ENCODE assay signal across 9 cellular contexts in the genomic region with DNA sequence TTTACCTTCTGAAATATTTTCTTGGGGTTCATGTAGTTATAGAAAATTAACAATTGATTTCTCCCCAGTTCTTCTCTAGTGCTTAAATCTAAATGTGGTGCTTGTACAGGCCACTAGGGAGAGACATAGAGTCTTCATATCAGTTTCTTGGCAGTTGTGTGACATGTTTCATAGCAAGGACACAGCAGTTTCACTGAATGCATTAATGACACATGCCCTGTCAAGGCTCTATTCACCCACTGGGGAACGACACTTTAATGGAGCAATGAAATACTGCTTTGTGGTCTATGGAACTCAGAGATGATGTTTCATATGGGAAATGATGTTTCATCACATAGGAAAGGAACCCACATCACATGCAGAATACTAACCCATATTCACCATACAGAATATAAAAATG. TPM values are rescaled to one million over a fixed set of nuclear protein-coding genes. Genes with fewer than 3 reads are reported as not detected.
A peak's percentile ranks its signal among the peaks of the same experiment; 100 is the strongest.
DNase-seq lines count a peak whose midpoint lies in the region; ATAC-seq and TF ChIP-seq lines count a peak whose summit lies in the region.
"Had no signal": no experiment of that assay in that cellular context is flagged by ENCODE, and none has a peak within 500 bp of the region (broad histone marks: within the 10 kb centered on the region; RNA-seq: fewer than 3 reads in every experiment).

No MANE protein-coding gene starts in this region.

- peaks cover 17% of the 10 kb centered on the region for H3F3A ChIP-seq in PC-9 (ENCODE audit: insufficient read depth, low read depth)

- TF ChIP-seq CTCF in BJ (IDR thresholded peaks at IDR 0.05; ENCODE audit: insufficient read depth, low read depth, low read length) (peak; percentile 74), PC-9 (conservative IDR thresholded peaks at IDR 0.05) (peak; percentile 67), psoas muscle (IDR thresholded peaks at IDR 0.05) (peak; percentile 66)

- H3K4me1 ChIP-seq in PC-9 (replicated peaks; ENCODE audit: insufficient read depth), result peaks cover 17% of the 10 kb centered on the region
- peaks cover 8% of the 10 kb centered on the region for H3K4me1 ChIP-seq in psoas muscle

- H3K9me3 ChIP-seq in PC-9 (ENCODE audit: insufficient read depth, low read depth) (no peaks in the 10 kb centered on the region), psoas muscle (no peaks in the 10 kb centered on the region)
- H3K9me3 ChIP-seq: neutrophil had no signal

- no peak overlapping the region for H3K4me2 ChIP-seq in PC-9

- POLR2A ChIA-PET in BJ (lab: Charles Lee), result no interaction called here
- POLR2A ChIA-PET in PC-9 (lab: Charles Lee; ENCODE audit: unreplicated experiment), result no interaction called here

- ATAC-seq in GM18868 (IDR thresholded peaks at IDR 0.05; ENCODE audit: unreplicated experiment), result peak; percentile 65
- peak; percentile 59 for ATAC-seq in HG03135 (IDR thresholded peaks at IDR 0.05; ENCODE audit: unreplicated experiment)
- ATAC-seq in esophagus mucosa, result peak; percentile 65
- ATAC-seq in psoas muscle, result peak; percentile 69 to 84 (median 78)

- H3K27ac ChIP-seq in PC-9, result no peak overlapping the region
- H3K27ac ChIP-seq in psoas muscle, result peak overlapping the region; percentile 83
- H3K27ac ChIP-seq: neutrophil had no signal

- CTCF ChIA-PET in BJ (lab: Yijun Ruan, JAX) (interaction anchor here (0.9 kb wide), 1 partner anchor 425 kb away, joined by 4 read pairs; no protein-coding TSS in a partner anchor), PC-9 (lab: Charles Lee) (no interaction called here)

- intact Hi-C loops in PC-9 (cut with micrococcal nuclease; ENCODE audit: unreplicated experiment), result loop anchor here (2.0 to 10.0 kb wide), 4 partner anchors 257 to 545 kb away; no protein-coding TSS in a partner anchor
- intact Hi-C loops in psoas muscle (cut with DNase I), result loop anchor here in 1 of 2 donors (5.0 kb wide), 3 partner anchors 228 to 408 kb away; no protein-coding TSS in a partner anchor

- no peaks in the 10 kb centered on the region for H4K20me1 ChIP-seq in PC-9 (ENCODE audit: insufficient read depth)

- no peak overlapping the region for H2AFZ ChIP-seq in PC-9

- WGBS in psoas muscle, 3 donors, result 2 to 4% (median 3%) methylated on average over 1 of the region's 1 CpG

- H3K27me3 ChIP-seq in BJ (ENCODE audit: control insufficient read depth, insufficient read depth, low read length), result no peaks in the 10 kb centered on the region
- H3K27me3 ChIP-seq in PC-9 (ENCODE audit: insufficient read depth, low read depth), result no peaks in the 10 kb centered on the region
- H3K27me3 ChIP-seq in psoas muscle (ENCODE audit: insufficient read depth in 3 of 3, low read length in 2 of 3), result peaks cover 0 to 2% (median 0%) of the 10 kb centered on the region in 3 donors

- H3K4me3 ChIP-seq in BJ (ENCODE audit: low read depth, low read length) (peak overlapping the region; percentile 80), PC-9 (no peak overlapping the region), psoas muscle (peak overlapping the region; percentile 82)

- no peaks in the 10 kb centered on the region for H3K79me2 ChIP-seq in PC-9 (ENCODE audit: low read depth)

- H3K9me2 ChIP-seq in PC-9 (ENCODE audit: insufficient read depth), result no peaks in the 10 kb centered on the region

- no TSS peak for BruUV-seq in PC-9 (replicated peaks; lab: Mats Ljungman, UMichigan)

- no peak for DNase-seq in BJ (ENCODE audit: low read depth)
- no peak for DNase-seq in PC-9
- no peak for DNase-seq in psoas muscle
- DNase-seq in NCI-H446 treated with DMSO at 0.1 percent for 48 hours (lab: John Stamatoyannopoulos, UW), result no peak
- no peak for DNase-seq in NCI-H774 (lab: John Stamatoyannopoulos, UW)

- H3K36me3 ChIP-seq in BJ (ENCODE audit: control insufficient read depth, insufficient read depth, low read length), result no peaks in the 10 kb centered on the region
- no peaks in the 10 kb centered on the region for H3K36me3 ChIP-seq in PC-9 (ENCODE audit: low read depth)
- no peaks in the 10 kb centered on the region for H3K36me3 ChIP-seq in psoas muscle (ENCODE audit: insufficient read depth in 1 of 2, low read depth in 1 of 2)
- H3K36me3 ChIP-seq: neutrophil had no signal

RNA-seq across cellular contexts. Expression of gene VEGFC, which starts 2.8 kb away (rescaled TPM):
- 47.7 and 68.4 TPM in 2 replicates for polyA plus RNA-seq in BJ (2011; rRNA removed)
- 56.5 and 61.7 TPM in 2 replicates for polyA minus RNA-seq in BJ (2011; rRNA and poly(A)+ RNA removed)
- total RNA-seq in PC-9 (2021), result 8.7 and 8.8 TPM in 2 replicates
- total RNA-seq in esophagus mucosa, result 1.1 TPM
- 1 to 10 TPM; 3.0 to 7.0 (median 3.8) TPM for total RNA-seq in psoas muscle
- 1 to 10 TPM; 1.8 to 2.9 (median 2.1) TPM for polyA plus RNA-seq in psoas muscle
